In the genomic region with DNA sequence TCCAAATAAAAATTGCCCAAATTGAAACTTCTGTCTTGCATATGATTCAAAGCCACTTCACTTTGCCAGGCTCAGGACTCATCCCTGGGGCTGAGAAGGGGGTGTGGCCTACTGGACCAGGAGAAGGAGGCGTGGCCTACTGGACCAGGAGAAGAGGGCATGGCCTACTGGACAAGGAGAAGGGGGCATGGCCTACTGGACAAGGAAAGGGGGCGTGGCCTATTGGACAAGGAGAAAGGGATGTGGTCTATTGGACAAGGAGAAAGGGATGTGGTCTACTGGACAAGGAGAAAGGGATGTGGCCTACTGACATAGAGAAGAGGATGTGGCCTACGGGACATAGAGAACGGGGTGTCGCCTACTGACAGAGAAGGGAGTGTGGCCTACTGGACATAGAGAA, we compare ENCODE assay signal across 28 cellular contexts.
DNase-seq lines count a peak whose midpoint lies in the region; ATAC-seq and TF ChIP-seq lines count a peak whose summit lies in the region.
"Had no signal": no experiment of that assay in that cellular context is flagged by ENCODE, and none has a peak within 500 bp of the region (broad histone marks: within the 10 kb centered on the region; RNA-seq: fewer than 3 reads in every experiment).

No MANE protein-coding gene starts in this region.

- H3K36me3 ChIP-seq in H7 (replicated peaks; ENCODE audit: control insufficient read depth, insufficient read depth, low read length), result no peaks in the 10 kb centered on the region
- H3K36me3 ChIP-seq: gastroesophageal sphincter, left lung, prostate gland, sigmoid colon, upper lobe of left lung had no signal

- no peak for ATAC-seq in effector memory CD8-positive, alpha-beta T cell (replicated peaks)
- no peak for ATAC-seq in HG02588 (IDR thresholded peaks at IDR 0.05; ENCODE audit: unreplicated experiment)
- ATAC-seq: activated naive CD8-positive, alpha-beta T cell treated with anti-CD3 and anti-CD28 coated beads, Interleukin-2, amount 50 U/mL, for 24 hours; gastroesophageal sphincter; left lung; stimulated activated memory B cell treated with anti-CD40 and anti-IgM and Interleukin-4, amounts not matched to agents 10 μg/mL and 1 μg/mL and 100 μg/mL, for 72 hours had no signal

- H3K4me3 Mint-ChIP-seq in effector memory CD8-positive, alpha-beta T cell, result no peak overlapping the region
- H3K4me3 Mint-ChIP-seq: activated naive CD8-positive, alpha-beta T cell treated with anti-CD3 and anti-CD28 coated beads, Interleukin-2, amount 50 U/mL, for 24 hours; activated T-cell treated with anti-CD3 and anti-CD28 coated beads, Interleukin-2, amount 50 U/mL, for 24 hours; immature natural killer cell; naive B cell; stimulated activated memory B cell treated with anti-CD40 and anti-IgM and Interleukin-4, amounts not matched to agents 10 μg/mL and 1 μg/mL and 100 μg/mL, for 72 hours; T-helper 2 cell treated with Interferon-gamma antibody and Interleukin-4, amounts not matched to agents 5 μg/mL and 100 μg/mL, for 36 hours had no signal

- H3K36me3 Mint-ChIP-seq in effector memory CD8-positive, alpha-beta T cell (ENCODE audit: insufficient read depth), result no peaks in the 10 kb centered on the region
- H3K36me3 Mint-ChIP-seq: immature natural killer cell; naive B cell; stimulated activated memory B cell treated with anti-CD40 and anti-IgM and Interleukin-4, amounts not matched to agents 10 μg/mL and 1 μg/mL and 100 μg/mL, for 72 hours had no signal

- no peak overlapping the region for H3K27ac Mint-ChIP-seq in effector memory CD8-positive, alpha-beta T cell
- H3K27ac Mint-ChIP-seq: activated naive CD8-positive, alpha-beta T cell treated with anti-CD3 and anti-CD28 coated beads, Interleukin-2, amount 50 U/mL, for 24 hours; activated T-cell treated with anti-CD3 and anti-CD28 coated beads, Interleukin-2, amount 50 U/mL, for 24 hours; immature natural killer cell; stimulated activated memory B cell treated with anti-CD40 and anti-IgM and Interleukin-4, amounts not matched to agents 10 μg/mL and 1 μg/mL and 100 μg/mL, for 72 hours; T-helper 2 cell treated with Interferon-gamma antibody and Interleukin-4, amounts not matched to agents 5 μg/mL and 100 μg/mL, for 36 hours had no signal

- peaks cover 34 to 75% of the 10 kb centered on the region in 2 donors for H3K27me3 Mint-ChIP-seq in effector memory CD8-positive, alpha-beta T cell
- H3K27me3 Mint-ChIP-seq: stimulated activated memory B cell treated with anti-CD40 and anti-IgM and Interleukin-4, amounts not matched to agents 10 μg/mL and 1 μg/mL and 100 μg/mL, for 72 hours had no signal

- H3K27me3 ChIP-seq in H7 (ENCODE audit: control insufficient read depth, insufficient read depth, low read length), result no peaks in the 10 kb centered on the region
- H3K27me3 ChIP-seq: left lung, upper lobe of left lung had no signal

- H3K9me3 Mint-ChIP-seq in effector memory CD8-positive, alpha-beta T cell, result no peaks in the 10 kb centered on the region
- H3K9me3 Mint-ChIP-seq: activated naive CD8-positive, alpha-beta T cell treated with anti-CD3 and anti-CD28 coated beads, Interleukin-2, amount 50 U/mL, for 24 hours; activated T-cell treated with anti-CD3 and anti-CD28 coated beads, Interleukin-2, amount 50 U/mL, for 24 hours; naive B cell; T-helper 2 cell treated with Interferon-gamma antibody and Interleukin-4, amounts not matched to agents 5 μg/mL and 100 μg/mL, for 36 hours had no signal

- DNase-seq in CMK (ENCODE audit: low read depth) (peak; percentile 38), H7 (peak; percentile 23), RPMI7951 (ENCODE audit: low read depth) (peak; percentile 16), fibroblast of mammary gland (ENCODE audit: low read depth) (peak; percentile 8), AG20443 (ENCODE audit: low spot score) (no peak)
- DNase-seq in effector memory CD8-positive, alpha-beta T cell, result no peak
- DNase-seq: activated CD4-positive, alpha-beta T cell treated with anti-CD3 and anti-CD28 coated beads for 48 hours; activated gamma-delta T cell treated with Interleukin-2 at 50 U/mL for 16 hours; activated naive CD8-positive, alpha-beta T cell treated with anti-CD3 and anti-CD28 coated beads, Interleukin-2, amount 50 U/mL, for 24 hours; activated T-cell treated with anti-CD3 and anti-CD28 coated beads, Interleukin-2, amount 50 U/mL, for 24 hours; central memory CD4-positive, alpha-beta T cell; immature natural killer cell; Kasumi-1; left lung; naive B cell; NCI-H1105 treated with DMSO at 0.1 percent for 48 hours; NCI-H2029; nucleus accumbens; sigmoid colon; stimulated activated CD4-positive, alpha-beta T cell treated with anti-CD3 and anti-CD28 coated beads, Interleukin-4, amount 100 ng/mL, for 24 hours; substantia nigra; upper lobe of left lung had no signal

- H3K4me3 ChIP-seq in H7 (ENCODE audit: insufficient read depth, low read depth, low read length) (no peak overlapping the region), fibroblast of mammary gland (ENCODE audit: control insufficient read depth, low read depth, low read length) (no peak overlapping the region)
- H3K4me3 ChIP-seq: gastroesophageal sphincter, hepatocyte, left lung, prostate gland, sigmoid colon, upper lobe of left lung had no signal

- H3K4me1 Mint-ChIP-seq in effector memory CD8-positive, alpha-beta T cell (ENCODE audit: low read depth in 2 of 2), result no peaks in the 10 kb centered on the region
- H3K4me1 Mint-ChIP-seq: activated naive CD8-positive, alpha-beta T cell treated with anti-CD3 and anti-CD28 coated beads, Interleukin-2, amount 50 U/mL, for 24 hours; immature natural killer cell had no signal

- no peak for TF ChIP-seq CTCF in fibroblast of mammary gland (conservative IDR thresholded peaks at IDR 0.05; ENCODE audit: control insufficient read depth, insufficient read depth, low read depth, low read length)

Comparison
In these comparisons a context has a peak if more than half of its experiments do, and no peak if none do; other contexts are left out.
1. DNase-seq: peak in CMK (single experiment), H7 (single experiment), RPMI7951 (single experiment) and fibroblast of mammary gland (single experiment); none in effector memory CD8-positive, alpha-beta T cell (0 of 3) and AG20443 (single experiment).